ENCODE assay signal across 10 cellular contexts in the genomic region with DNA sequence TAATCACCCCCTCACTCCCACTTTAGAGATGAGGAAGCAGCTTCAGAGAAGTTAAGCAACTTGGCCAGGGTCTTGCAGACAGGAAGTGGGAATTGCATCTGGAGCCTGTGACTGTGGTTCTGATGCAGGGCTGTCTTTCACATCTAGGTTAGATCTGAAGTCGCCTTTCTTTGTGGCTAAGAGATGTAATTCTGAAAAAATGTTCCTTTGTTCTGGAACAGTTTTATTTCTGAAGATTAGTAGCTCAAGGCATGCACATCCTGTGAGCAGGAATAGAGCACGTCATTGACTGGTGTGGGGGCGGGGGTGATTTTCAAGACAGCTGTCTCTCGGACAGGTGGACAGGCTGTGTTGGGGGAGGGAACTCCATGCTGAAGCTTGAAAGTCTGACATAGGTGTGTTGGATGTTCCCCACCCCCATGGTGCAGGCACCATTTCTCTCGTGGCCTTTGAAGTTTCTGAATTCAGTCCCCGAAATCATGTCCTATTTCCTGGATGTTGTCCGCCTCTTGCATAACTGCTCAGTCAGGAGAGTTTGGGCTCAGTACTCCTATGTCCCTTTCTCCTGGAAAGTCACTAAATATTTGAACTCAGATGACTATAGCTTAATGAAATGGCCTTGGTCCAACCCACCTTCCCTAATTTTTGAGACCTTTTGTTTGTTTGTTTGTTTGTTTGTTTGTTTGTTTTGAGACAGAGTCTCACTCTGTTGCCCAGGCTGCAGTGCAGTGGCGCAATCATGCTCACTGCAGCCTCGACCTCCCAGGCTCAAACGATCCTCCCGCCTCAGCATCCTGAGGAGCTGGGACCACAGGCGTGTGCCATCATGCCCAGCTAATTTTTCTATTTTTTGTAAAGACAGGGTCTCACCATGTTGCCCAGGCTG. TPM values are rescaled to one million over a fixed set of nuclear protein-coding genes. Genes with fewer than 3 reads are reported as not detected.
DNase-seq lines count a peak whose midpoint lies in the region; TF ChIP-seq lines count a peak whose summit lies in the region.
"Had no signal": no experiment of that assay in that cellular context is flagged by ENCODE, and none has a peak within 500 bp of the region (broad histone marks: within the 10 kb centered on the region; RNA-seq: fewer than 3 reads in every experiment).

No MANE protein-coding gene starts in this region.

- peaks cover 0 to 4% of the 10 kb centered on the region in 2 donors for H3K4me1 ChIP-seq in esophagus (ENCODE audit: control insufficient read depth in 2 of 2, insufficient read depth in 2 of 2, low read length in 1 of 2)

- H3K27ac ChIP-seq in esophagus (ENCODE audit: low read depth in 2 of 2, low read length in 1 of 2), result peak overlapping the region; percentile 47 to 54
- H3K27ac ChIP-seq: C4-2B, VCaP had no signal

- no peaks in the 10 kb centered on the region for H3K27me3 ChIP-seq in esophagus (ENCODE audit: control insufficient read depth in 1 of 2, insufficient read depth in 2 of 2, low read length in 2 of 2)

- H3K27me3 Mint-ChIP-seq in progenitor cell of endocrine pancreas, result peaks cover 3% of the 10 kb centered on the region

- no peak overlapping the region for H3K4me3 ChIP-seq in esophagus (ENCODE audit: low read depth in 1 of 2, low read length in 2 of 2)

- no peaks in the 10 kb centered on the region for H3K36me3 Mint-ChIP-seq in progenitor cell of endocrine pancreas (ENCODE audit: insufficient read depth)

- peaks cover 52% of the 10 kb centered on the region for H3K4me1 Mint-ChIP-seq in progenitor cell of endocrine pancreas (ENCODE audit: low read depth)

- H3K27ac Mint-ChIP-seq in progenitor cell of endocrine pancreas, result peak overlapping the region; percentile 20

- no peaks in the 10 kb centered on the region for H3K9me3 ChIP-seq in esophagus (ENCODE audit: control insufficient read depth in 2 of 2, insufficient read depth in 1 of 2, low read depth in 1 of 2, low read length in 1 of 2)

- H3K36me3 ChIP-seq in esophagus (ENCODE audit: control insufficient read depth in 2 of 2, insufficient read depth in 2 of 2, low read length in 1 of 2), result no peaks in the 10 kb centered on the region

- TF ChIP-seq CTCF in progenitor cell of endocrine pancreas (IDR thresholded peaks at IDR 0.05; ENCODE audit: unreplicated experiment), result no peak

- DNase-seq in NCI-H2196 (lab: John Stamatoyannopoulos, UW; ENCODE audit: unreplicated experiment), result peak; percentile 6
- DNase-seq in NCI-H2196 treated with DMSO at 0.1 percent for 48 hours (lab: John Stamatoyannopoulos, UW; ENCODE audit: unreplicated experiment), result no peak
- DNase-seq in RPMI7951 (ENCODE audit: low read depth), result peak; percentile 69
- no peak for DNase-seq in progenitor cell of endocrine pancreas (ENCODE audit: low spot score, unreplicated experiment)
- no peak for DNase-seq in NCI-H526 treated with DMSO at 0.1 percent for 48 hours (lab: John Stamatoyannopoulos, UW)
- DNase-seq in NCI-H82 (lab: John Stamatoyannopoulos, UW), result no peak
- DNase-seq in DMS153 (lab: John Stamatoyannopoulos, UW), result no peak

- peaks cover 4% of the 10 kb centered on the region for H3K9me3 Mint-ChIP-seq in progenitor cell of endocrine pancreas (ENCODE audit: low read depth)

- H3K4me3 Mint-ChIP-seq in progenitor cell of endocrine pancreas (ENCODE audit: low read depth), result no peak overlapping the region

- WGBS in esophagus, 2 donors, result 79 to 82% methylated on average over 12 of the region's 12 CpGs

RNA-seq across cellular contexts. Expression of gene HERPUD1, which starts 21.0 kb away (rescaled TPM):
- 98.9 and 103 TPM in 2 replicates for total RNA-seq in RPMI7951 (2014; rRNA removed; shearing (Covaris generic))
- polyA plus RNA-seq in esophagus, result 10 to 100 TPM; 25.6 to 45.4 TPM
- total RNA-seq in progenitor cell of endocrine pancreas, result 70.0 and 85.9 TPM in 2 replicates

RNA-seq across cellular contexts. Expression of gene SLC12A3, which starts 45.9 kb away (rescaled TPM):
- not detected in 2 replicates for total RNA-seq in RPMI7951 (2014; rRNA removed; shearing (Covaris generic))
- under 1 TPM; 0.04 to 0.06 TPM for polyA plus RNA-seq in esophagus
- not detected in 2 replicates for total RNA-seq in progenitor cell of endocrine pancreas

RNA-seq across cellular contexts. Expression of gene CETP, which starts 50.9 kb away (rescaled TPM):
- 3.5 and 4.8 TPM in 2 replicates for total RNA-seq in RPMI7951 (2014; rRNA removed; shearing (Covaris generic))
- under 1 TPM in 1 of 2 donors, not detected in 1; 0.06 TPM for polyA plus RNA-seq in esophagus
- not detected in 2 replicates for total RNA-seq in progenitor cell of endocrine pancreas

Comparison
In these comparisons a context has a peak if more than half of its experiments do, and no peak if none do; other contexts are left out.
1. DNase-seq: peak in NCI-H2196 (single experiment) and RPMI7951 (single experiment); none in NCI-H2196 treated with DMSO at 0.1 percent for 48 hours (single experiment), progenitor cell of endocrine pancreas (single experiment), NCI-H526 treated with DMSO at 0.1 percent for 48 hours (single experiment), NCI-H82 (single experiment) and DMS153 (single experiment).